Comparison of ENCODE assay signal across 21 cellular contexts in the genomic region with DNA sequence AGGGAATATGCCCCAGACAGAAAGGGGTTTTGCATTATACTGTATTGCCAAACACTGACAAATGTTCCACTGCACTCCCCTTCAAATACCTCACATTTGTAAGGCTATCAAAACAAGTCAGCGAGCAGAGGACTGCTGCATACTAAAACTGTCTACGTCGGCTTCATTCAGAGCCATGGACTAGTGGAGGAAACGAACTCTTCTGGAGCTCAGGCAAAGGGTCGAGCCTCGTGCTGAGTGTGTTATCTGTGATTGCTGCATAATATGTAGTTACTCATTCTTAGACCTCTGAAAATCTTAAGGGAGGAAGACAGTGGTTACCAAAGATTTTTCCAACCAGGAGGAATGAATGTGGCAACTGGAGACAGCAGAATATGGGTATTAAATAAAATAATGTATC.
"Had no signal": no experiment of that assay in that cellular context is flagged by ENCODE, and none has a peak within 500 bp of the region (broad histone marks: within the 10 kb centered on the region; RNA-seq: fewer than 3 reads in every experiment).

No MANE protein-coding gene starts in this region.

- H3K4me3 ChIP-seq: coronary artery, heart left ventricle, left lung, lung, smooth muscle cell, suprapubic skin, transverse colon had no signal

- DNase-seq: caudate nucleus; effector CD4-positive, alpha-beta T cell; endodermal cell; erythroblast; foreskin melanocyte; heart left ventricle; hypothalamus; kidney glomerular epithelial cell; left lung; mesenchymal stem cell; midbrain; nephron progenitor cell; posterior cingulate gyrus; stimulated activated CD4-positive, alpha-beta T cell treated with anti-CD3 and anti-CD28 coated beads, Interleukin-2, amount 100 ng/mL, for 48 hours; stimulated activated naive CD8-positive, alpha-beta T cell treated with anti-CD3 and anti-CD28 coated beads, Interleukin-15, Interleukin-2, amounts not matched to agents 100 U/mL and 50 U/mL, for 24 hours; transverse colon had no signal

- ATAC-seq: left lung; stimulated activated effector memory CD8-positive, alpha-beta T cell treated with anti-CD3 and anti-CD28 coated beads, Interleukin-12 subunit alpha, Interleukin-12 subunit beta, amount 100 ng/mL, for 72 hours; stimulated activated naive CD8-positive, alpha-beta T cell treated with anti-CD3 and anti-CD28 coated beads, Interleukin-15, Interleukin-2, amounts not matched to agents 100 U/mL and 50 U/mL, for 24 hours had no signal

- H3K27me3 ChIP-seq: heart left ventricle, left lung, suprapubic skin, transverse colon had no signal

- H3K9me3 ChIP-seq: heart left ventricle, left lung, suprapubic skin, transverse colon had no signal

- H3K27ac ChIP-seq: coronary artery, heart left ventricle, left lung, suprapubic skin, transverse colon had no signal

- H3K36me3 ChIP-seq: heart left ventricle, left lung, suprapubic skin, transverse colon had no signal

- H3K4me1 ChIP-seq: left lung, suprapubic skin, transverse colon had no signal
